9 cellular contexts compared by ENCODE assay signal in genomic region chr1:8120693-8121260, GRCh38.
DNase-seq lines count a peak whose midpoint lies in the region; ATAC-seq, FAIRE-seq and TF ChIP-seq lines count a peak whose summit lies in the region.
"Had no signal": no experiment of that assay in that cellular context is flagged by ENCODE, and none has a peak within 500 bp of the region (broad histone marks: within the 10 kb centered on the region; RNA-seq: fewer than 3 reads in every experiment).

No MANE protein-coding gene starts in this region.

- H3K79me2 ChIP-seq in OCI-LY7 (ENCODE audit: insufficient read depth, low read depth, low read length): no peaks in the 10 kb centered on the region
- no peaks in the 10 kb centered on the region for H3K79me2 ChIP-seq in SK-N-SH (ENCODE audit: insufficient read depth)

- no peak overlapping the region for H2AFZ ChIP-seq in OCI-LY7 (ENCODE audit: low read length)
- no peak overlapping the region for H2AFZ ChIP-seq in SK-N-SH (ENCODE audit: low read depth)

- no peak overlapping the region for H3K9ac ChIP-seq in SK-N-SH

- H3K4me1 ChIP-seq in psoas muscle: peaks cover 13% of the 10 kb centered on the region
- no peaks in the 10 kb centered on the region for H3K4me1 ChIP-seq in OCI-LY7 (ENCODE audit: insufficient read depth, low read length, poor library complexity, severe bottlenecking)
- no peaks in the 10 kb centered on the region for H3K4me1 ChIP-seq in SK-N-SH (ENCODE audit: control insufficient read depth in 1 of 2, insufficient read depth in 2 of 2, low read depth in 1 of 2, low read length in 1 of 2)

- CTCF ChIA-PET in RWPE1 (lab: Yijun Ruan, JAX): interaction anchor here (0.5 to 0.7 kb wide), 2 partner anchors 31 to 1601 kb away, joined by 3 read pairs; no protein-coding TSS in a partner anchor
- CTCF ChIA-PET in OCI-LY7 (lab: Charles Lee; ENCODE audit: unreplicated experiment): no interaction called here
- CTCF ChIA-PET in SK-N-SH (lab: Yijun Ruan, JAX): no interaction called here

- TF ChIP-seq RAD21 in SK-N-SH (IDR thresholded peaks at IDR 0.05; ENCODE audit: low read length): no peak

- TF ChIP-seq CTCF in RWPE1 (conservative IDR thresholded peaks at IDR 0.05; ENCODE audit: low read depth): no peak
- no peak for TF ChIP-seq CTCF in fibroblast of the aortic adventitia (IDR thresholded peaks at IDR 0.05; ENCODE audit: insufficient read depth, low read length)
- no peak for TF ChIP-seq CTCF in psoas muscle (IDR thresholded peaks at IDR 0.05)
- TF ChIP-seq CTCF in OCI-LY7 (conservative IDR thresholded peaks at IDR 0.05; ENCODE audit: low read length): no peak
- TF ChIP-seq CTCF in SK-N-SH (IDR thresholded peaks at IDR 0.05): no peak

- BruUV-seq in OCI-LY7 (replicated peaks; lab: Mats Ljungman, UMichigan): no TSS peak

- H3K36me3 ChIP-seq in psoas muscle (ENCODE audit: insufficient read depth in 1 of 2, low read depth in 1 of 2) (no peaks in the 10 kb centered on the region), OCI-LY7 (ENCODE audit: insufficient read depth, low read length) (no peaks in the 10 kb centered on the region), SK-N-SH (replicated peaks in 1 of 2; ENCODE audit: control insufficient read depth in 1 of 2, insufficient read depth in 2 of 2, low read length in 1 of 2) (no peaks in the 10 kb centered on the region)

- ATAC-seq in psoas muscle: peak in 1 of 4 donors; percentile 7
- ATAC-seq: activated T-cell treated with anti-CD3 and anti-CD28 coated beads, Interleukin-2, amount 50 U/mL, for 4 hours had no signal

- intact Hi-C loops in psoas muscle (cut with DNase I): no loop called here
- intact Hi-C loops in OCI-LY7 (cut with micrococcal nuclease; ENCODE audit: unreplicated experiment): no loop called here

- 46 to 61% (median 49%) methylated on average over 10 of the region's 10 CpGs for WGBS in psoas muscle, 3 donors
- WGBS in SK-N-SH (ENCODE audit: low lambda C conversion rate): 74% methylated on average over 10 of the region's 10 CpGs

- POLR2A ChIA-PET in RWPE1 (lab: Yijun Ruan, JAX; ENCODE audit: low non-redundant PET): interaction anchor here (0.5 kb wide), 1 partner anchor 104 kb away, joined by 3 read pairs; no protein-coding TSS in a partner anchor
- POLR2A ChIA-PET in OCI-LY7 (lab: Charles Lee): interaction anchor here (0.6 kb wide), 1 partner anchor 41 kb away, joined by 6 read pairs; no protein-coding TSS in a partner anchor
- POLR2A ChIA-PET in SK-N-SH (lab: Yijun Ruan, JAX): no interaction called here

- no peak for DNase-seq in RWPE1 (ENCODE audit: low spot score)
- peak; percentile 61 for DNase-seq in fibroblast of the aortic adventitia (ENCODE audit: low read depth)
- DNase-seq in psoas muscle: no peak
- DNase-seq in NCI-H2196 (lab: John Stamatoyannopoulos, UW; ENCODE audit: unreplicated experiment): no peak
- no peak for DNase-seq in OCI-LY7 (ENCODE audit: low spot score)
- no peak for DNase-seq in SK-N-SH
- DNase-seq in NCI-H510A treated with DMSO at 0.1 percent for 48 hours (lab: John Stamatoyannopoulos, UW): no peak
- DNase-seq: activated T-cell treated with anti-CD3 and anti-CD28 coated beads, Interleukin-2, amount 50 U/mL, for 4 hours had no signal

- H3K9me2 ChIP-seq in OCI-LY7 (ENCODE audit: insufficient read depth, low read length): no peaks in the 10 kb centered on the region
- H3K9me2 ChIP-seq in SK-N-SH: no peaks in the 10 kb centered on the region

- H3K27me3 ChIP-seq in psoas muscle (ENCODE audit: insufficient read depth in 3 of 3, low read length in 2 of 3) (no peaks in the 10 kb centered on the region), SK-N-SH (ENCODE audit: insufficient read depth) (no peaks in the 10 kb centered on the region)

- H3K27ac ChIP-seq in RWPE1 (peak overlapping the region; percentile 35; the same call in 1 of the 2 replicates), psoas muscle (peak overlapping the region; percentile 48), OCI-LY7 (ENCODE audit: low read depth, low read length, poor library complexity, severe bottlenecking) (no peak overlapping the region), SK-N-SH (ENCODE audit: low read depth in 2 of 2, low read length in 1 of 2) (no peak overlapping the region)

- no peak overlapping the region for H3K4me3 ChIP-seq in fibroblast of the aortic adventitia (ENCODE audit: low read depth, low read length)
- no peak overlapping the region for H3K4me3 ChIP-seq in psoas muscle
- no peak overlapping the region for H3K4me3 ChIP-seq in OCI-LY7 (ENCODE audit: low read depth, low read length, poor library complexity, severe bottlenecking)
- no peak overlapping the region for H3K4me3 ChIP-seq in SK-N-SH (ENCODE audit: low read depth in 2 of 2, low read length in 1 of 2)

- H3K9me3 ChIP-seq in psoas muscle (peaks cover 3% of the 10 kb centered on the region), OCI-LY7 (ENCODE audit: low read length) (no peaks in the 10 kb centered on the region), SK-N-SH (no peaks in the 10 kb centered on the region)

- H3K4me2 ChIP-seq in OCI-LY7 (ENCODE audit: low read length) (no peak overlapping the region), SK-N-SH (no peak overlapping the region)

- peak; percentile 99 for FAIRE-seq in G401.6 (lab: Jason Lieb, UNC)

- no peaks in the 10 kb centered on the region for H3F3A ChIP-seq in SK-N-SH (replicated peaks; ENCODE audit: insufficient read depth)

- H4K20me1 ChIP-seq in OCI-LY7 (ENCODE audit: insufficient read depth, low read length) (no peaks in the 10 kb centered on the region), SK-N-SH (ENCODE audit: insufficient read depth) (no peaks in the 10 kb centered on the region)

- no peak for TF ChIP-seq EP300 in SK-N-SH (IDR thresholded peaks at IDR 0.05; ENCODE audit: borderline replicate concordance in 1 of 2, low read depth in 1 of 2, low read length in 1 of 2)

TF ChIP-seq in SK-N-SH, 30 proteins besides CTCF, POLR2A, EP300 and RAD21:
- TF ChIP-seq TCF12 (IDR thresholded peaks at IDR 0.05) (no peak), NFIC (IDR thresholded peaks at IDR 0.05; ENCODE audit: borderline replicate concordance) (no peak), POLR2AphosphoS5 (IDR thresholded peaks at IDR 0.05; ENCODE audit: low read depth, low read length) (no peak)

Comparison
In these comparisons a context has a peak if more than half of its experiments do, and no peak if none do; other contexts are left out.
1. H3K27ac ChIP-seq: peak in RWPE1 (single experiment) and psoas muscle (single experiment); none in OCI-LY7 (single experiment) and SK-N-SH (0 of 2).